Comparison of ENCODE assay signal across 11 cellular contexts in the genomic region with DNA sequence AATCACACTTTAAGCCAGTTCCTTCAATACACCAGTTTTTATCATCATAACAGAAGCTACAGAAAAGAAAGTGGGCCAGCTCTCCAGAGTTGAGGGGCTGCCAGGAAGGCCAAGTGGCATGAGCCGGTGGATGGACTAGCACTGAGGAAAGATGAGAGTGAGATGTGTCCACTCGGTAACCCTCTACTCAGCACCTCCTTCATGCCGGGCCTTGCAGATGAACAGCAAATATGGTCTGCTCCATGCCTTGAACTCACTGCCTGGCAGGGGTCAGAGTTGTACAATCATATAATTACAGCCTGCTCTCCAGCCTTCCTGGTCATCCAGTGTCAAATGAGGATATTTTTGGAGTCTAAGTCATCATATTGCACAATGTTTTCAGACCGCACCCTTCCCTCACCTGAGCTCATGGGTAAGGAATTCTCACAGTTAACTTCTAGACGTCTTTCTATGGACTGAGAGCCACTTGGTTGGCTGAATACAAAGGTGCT. TPM values are rescaled to one million over a fixed set of nuclear protein-coding genes. Genes with fewer than 3 reads are reported as not detected.
DNase-seq lines count a peak whose midpoint lies in the region; ATAC-seq, FAIRE-seq and TF ChIP-seq lines count a peak whose summit lies in the region.
"Had no signal": no experiment of that assay in that cellular context is flagged by ENCODE, and none has a peak within 500 bp of the region (broad histone marks: within the 10 kb centered on the region; RNA-seq: fewer than 3 reads in every experiment).

No MANE protein-coding gene starts in this region.

- no peak for TF ChIP-seq RAD21 in HepG2 (CRISPR knock-in tag; IDR thresholded peaks at IDR 0.05)

- intact Hi-C loops in Right ventricle myocardium inferior (cut with DNase I) (loop anchor here (2.0 kb wide), 1 partner anchor 121 kb away; no protein-coding TSS in a partner anchor), cardiac septum (cut with DNase I) (no loop called here), HepG2 (cut with micrococcal nuclease; ENCODE audit: unreplicated experiment) (no loop called here)

- no peaks in the 10 kb centered on the region for H3K9me3 ChIP-seq in HepG2 (ENCODE audit: low read length)

- no peaks in the 10 kb centered on the region for H3K79me2 ChIP-seq in HepG2 (ENCODE audit: insufficient read depth, low read length)

- peaks cover 0 to 24% of the 10 kb centered on the region in 2 experiments; a peak in 2 of 5 replicates for H3K27me3 ChIP-seq in HepG2 (ENCODE audit: control insufficient read depth in 1 of 2, insufficient read depth in 2 of 2, low read length in 2 of 2)

- FAIRE-seq in HepG2 (lab: Jason Lieb, UNC): no peak

- no peak for DNase-seq in Right ventricle myocardium inferior (ENCODE audit: missing footprints)
- no peak for DNase-seq in cardiac septum (ENCODE audit: low spot score)
- DNase-seq in choroid plexus epithelial cell (ENCODE audit: low read depth): peak; percentile 58
- DNase-seq in HepG2 (ENCODE audit: low spot score): no peak
- DNase-seq in inferior parietal cortex (ENCODE audit: extremely low spot score): no peak
- DNase-seq in NCI-H82 (lab: John Stamatoyannopoulos, UW): no peak
- no peak for DNase-seq in activated CD8-positive, alpha-beta memory T cell treated with anti-CD3 and anti-CD28 coated beads for 24 hours
- DNase-seq: effector CD8-positive, alpha-beta T cell; NCI-H774; stimulated activated naive CD4-positive, alpha-beta T cell had no signal

- H3K4me1 ChIP-seq in HepG2 (ENCODE audit: insufficient read depth, low read length): peaks cover 10% of the 10 kb centered on the region; the same call in 1 of the 2 replicates

- no TSS peak for BruUV-seq in HepG2 (replicated peaks; lab: Mats Ljungman, UMichigan)

- H3K4me3 ChIP-seq in choroid plexus epithelial cell (ENCODE audit: low read depth, low read length): no peak overlapping the region
- H3K4me3 ChIP-seq in HepG2 (replicated peaks in 1 of 3; ENCODE audit: insufficient read depth in 1 of 3, low read depth in 2 of 3, low read length in 3 of 3): no peak overlapping the region

- in situ Hi-C loops in HepG2 (cut with HindIII; ENCODE audit: extremely low pct_ligation_motif_present, low pct_unique_long_range_greater_than_20kb): loop anchor here (10.0 kb wide), 1 partner anchor 243 kb away; no protein-coding TSS in a partner anchor

- no peak overlapping the region for H3K9ac ChIP-seq in HepG2 (ENCODE audit: insufficient read depth, low read depth, low read length)

- CTCF ChIA-PET in HepG2 (lab: Yijun Ruan, JAX; ENCODE audit: low intra/inter-chr PET ratio, low total read pairs): no interaction called here

- H4K20me1 ChIP-seq in HepG2 (ENCODE audit: insufficient read depth, low read length): no peaks in the 10 kb centered on the region

- 29% methylated on average over 4 of the region's 5 CpGs for WGBS in HepG2 (ENCODE audit: low lambda C conversion rate)

- no peak overlapping the region for H3K4me2 ChIP-seq in HepG2 (ENCODE audit: low read depth, low read length)

- no peak for TF ChIP-seq POLR2A in HepG2 (IDR thresholded peaks at IDR 0.05; ENCODE audit: insufficient read depth in 1 of 2, low read depth in 2 of 2, low read length in 2 of 2)

- H2AFZ ChIP-seq in HepG2 (ENCODE audit: low read length): no peak overlapping the region

- TF ChIP-seq CTCF in choroid plexus epithelial cell (conservative IDR thresholded peaks at IDR 0.05; ENCODE audit: low read depth, low read length) (no peak), HepG2 (CRISPR knock-in tag; IDR thresholded peaks at IDR 0.05) (no peak)

- peak; percentile 25 for ATAC-seq in Right ventricle myocardium inferior
- ATAC-seq in HepG2: no peak
- no peak for ATAC-seq in GM19351 (IDR thresholded peaks at IDR 0.05; ENCODE audit: unreplicated experiment)

- TF ChIP-seq EP300 in HepG2 (IDR thresholded peaks at IDR 0.05; ENCODE audit: low read depth in 2 of 2, low read length in 2 of 2) (no peak), HepG2 (CRISPR knock-in tag; IDR thresholded peaks at IDR 0.05; ENCODE audit: borderline replicate concordance) (no peak)

- no peaks in the 10 kb centered on the region for H3K36me3 ChIP-seq in HepG2 (replicated peaks in 1 of 2; ENCODE audit: control insufficient read depth in 1 of 2, insufficient read depth in 2 of 2, low read length in 2 of 2)

- H3K27ac ChIP-seq in HepG2 (ENCODE audit: extremely low read length, insufficient read depth, low read length): no peak overlapping the region

- POLR2A ChIA-PET in HepG2 (lab: Yijun Ruan, JAX): no interaction called here

TF ChIP-seq in HepG2, 621 proteins besides CTCF, POLR2A, EP300 and RAD21:
- TF ChIP-seq, protein P1, sequence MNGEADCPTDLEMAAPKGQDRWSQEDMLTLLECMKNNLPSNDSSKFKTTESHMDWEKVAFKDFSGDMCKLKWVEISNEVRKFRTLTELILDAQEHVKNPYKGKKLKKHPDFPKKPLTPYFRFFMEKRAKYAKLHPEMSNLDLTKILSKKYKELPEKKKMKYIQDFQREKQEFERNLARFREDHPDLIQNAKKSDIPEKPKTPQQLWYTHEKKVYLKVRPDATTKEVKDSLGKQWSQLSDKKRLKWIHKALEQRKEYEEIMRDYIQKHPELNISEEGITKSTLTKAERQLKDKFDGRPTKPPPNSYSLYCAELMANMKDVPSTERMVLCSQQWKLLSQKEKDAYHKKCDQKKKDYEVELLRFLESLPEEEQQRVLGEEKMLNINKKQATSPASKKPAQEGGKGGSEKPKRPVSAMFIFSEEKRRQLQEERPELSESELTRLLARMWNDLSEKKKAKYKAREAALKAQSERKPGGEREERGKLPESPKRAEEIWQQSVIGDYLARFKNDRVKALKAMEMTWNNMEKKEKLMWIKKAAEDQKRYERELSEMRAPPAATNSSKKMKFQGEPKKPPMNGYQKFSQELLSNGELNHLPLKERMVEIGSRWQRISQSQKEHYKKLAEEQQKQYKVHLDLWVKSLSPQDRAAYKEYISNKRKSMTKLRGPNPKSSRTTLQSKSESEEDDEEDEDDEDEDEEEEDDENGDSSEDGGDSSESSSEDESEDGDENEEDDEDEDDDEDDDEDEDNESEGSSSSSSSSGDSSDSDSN (CRISPR knock-in tag; IDR thresholded peaks at IDR 0.05): no peak
- TF ChIP-seq CEBPB (IDR thresholded peaks at IDR 0.05; ENCODE audit: borderline replicate concordance, low read depth, low read length): peak; percentile 6; the same call in 1 of the 2 replicates

RNA-seq across cellular contexts. Expression of gene MGLL, which starts 4.9 kb away (rescaled TPM):
- total RNA-seq in Right ventricle myocardium inferior (74.1 TPM), cardiac septum (45.7 TPM), HepG2 (2016; rRNA removed; fragmentation: Illumina TruSeq; extraction: Trizol) (not detected in 2 replicates)
- not detected in 2 replicates for total RNA-seq in HepG2 (2016; cell fraction: cytosol; rRNA removed; fragmentation: Illumina TruSeq; extraction: Trizol; ENCODE audit: low read depth)
- not detected in 2 replicates for total RNA-seq in HepG2 (2016; cell fraction: insoluble cytoplasmic fraction; rRNA removed; fragmentation: Illumina TruSeq; extraction: Trizol)
- total RNA-seq in HepG2 (2016; cell fraction: membrane; rRNA removed; fragmentation: Illumina TruSeq; extraction: Trizol): not detected in 2 replicates
- not detected in 2 replicates for total RNA-seq in HepG2 (2016; cell fraction: nucleus; rRNA removed; fragmentation: Illumina TruSeq; extraction: Trizol)
- polyA plus RNA-seq in HepG2 (2011; rRNA removed): not detected in 2 replicates
- polyA plus RNA-seq in HepG2 (2011; cell fraction: cytosol; rRNA removed): 0.08 TPM in 1 of 2 replicates, not detected in the other
- 0.09 TPM in 1 of 2 replicates, not detected in the other for polyA plus RNA-seq in HepG2 (2011; cell fraction: nucleus; rRNA removed)
- polyA plus RNA-seq in HepG2 (2012): 0.04 TPM in 1 of 2 replicates, not detected in the other
- not detected in 2 replicates for polyA plus RNA-seq in HepG2 (2016; cell fraction: cytosol; fragmentation: Illumina TruSeq; extraction: Trizol; ENCODE audit: low read depth)
- polyA plus RNA-seq in HepG2 (2016; cell fraction: insoluble cytoplasmic fraction; fragmentation: Illumina TruSeq; extraction: Trizol; ENCODE audit: low read depth): not detected in 2 replicates
- polyA plus RNA-seq in HepG2 (2016; cell fraction: membrane; fragmentation: Illumina TruSeq; extraction: Trizol; ENCODE audit: low read depth): not detected in 2 replicates
- polyA plus RNA-seq in HepG2 (2016; cell fraction: nucleus; fragmentation: Illumina TruSeq; extraction: Trizol; ENCODE audit: insufficient read depth, low read depth): not detected in 2 replicates
- polyA minus RNA-seq in HepG2 (2011; rRNA and poly(A)+ RNA removed; ENCODE audit: low replicate concordance): 47.9 TPM in 1 of 2 replicates, not detected in the other
- polyA minus RNA-seq in HepG2 (2011; cell fraction: cytosol; rRNA and poly(A)+ RNA removed): 0.26 TPM in 1 of 2 replicates, not detected in the other
- polyA minus RNA-seq in HepG2 (2011; cell fraction: nucleus; rRNA and poly(A)+ RNA removed): 0.12 and 0.52 TPM in 2 replicates

Comparison
In these comparisons a context has a peak if more than half of its experiments do, and no peak if none do; other contexts are left out.
1. RNA of gene MGLL, which starts 4.9 kb away (total RNA-seq): 74.1 TPM in Right ventricle myocardium inferior (single experiment) and 45.7 TPM in cardiac septum (single experiment); not detected in HepG2; every median in the first group is over 10 times any median in the second.